ENCODE assay signal across 2 cellular contexts in the genomic region with DNA sequence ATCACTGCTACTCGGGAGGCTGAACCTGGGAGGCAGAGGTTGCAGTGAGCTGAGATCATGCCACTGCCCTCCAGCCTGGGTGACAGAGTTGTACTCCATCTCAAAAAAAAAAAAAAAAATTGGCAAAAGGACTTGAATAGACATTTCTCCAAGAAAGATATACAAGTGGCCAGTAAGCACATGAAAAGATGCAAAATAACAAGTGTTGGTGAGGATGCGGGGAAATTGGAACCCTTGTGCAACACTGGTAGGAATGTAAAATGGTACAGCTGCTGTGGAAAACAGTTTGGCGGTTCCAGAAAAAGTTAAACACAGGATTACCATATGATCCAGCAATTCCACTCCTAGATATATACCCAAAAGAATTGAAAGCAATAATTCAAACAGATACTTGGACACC.
TF ChIP-seq lines count a peak whose summit lies in the region.

No MANE protein-coding gene starts in this region.

TF ChIP-seq in HEK293, 187 proteins besides CTCF, POLR2A, EP300 and RAD21:
- peak; percentile 99 for TF ChIP-seq ZNF184 (tag by site-specific recombination; IDR thresholded peaks at IDR 0.05)
- no peak for TF ChIP-seq ZNF157 (tag by site-specific recombination; IDR thresholded peaks at IDR 0.05)
- TF ChIP-seq ZNF335 (tag by site-specific recombination; conservative IDR thresholded peaks at IDR 0.05), result no peak
- TF ChIP-seq ZNF140 (tag by site-specific recombination; IDR thresholded peaks at IDR 0.05), result peak; percentile 85

TF ChIP-seq in K562, 482 proteins besides CTCF, POLR2A, EP300 and RAD21:
- TF ChIP-seq YBX1 (IDR thresholded peaks at IDR 0.05) (no peak), ESRRB (CRISPR knock-in tag; IDR thresholded peaks at IDR 0.05; ENCODE audit: borderline replicate concordance) (no peak), KLF10 (CRISPR knock-in tag; IDR thresholded peaks at IDR 0.05) (no peak), ZNF184 (CRISPR knock-in tag; IDR thresholded peaks at IDR 0.05) (peak; percentile 77), HMG20B (CRISPR knock-in tag; IDR thresholded peaks at IDR 0.05) (no peak)
TF ChIP-seq in K562: peak in this region for 1.
